Comparison of ENCODE assay signal across 11 cellular contexts in the genomic region with DNA sequence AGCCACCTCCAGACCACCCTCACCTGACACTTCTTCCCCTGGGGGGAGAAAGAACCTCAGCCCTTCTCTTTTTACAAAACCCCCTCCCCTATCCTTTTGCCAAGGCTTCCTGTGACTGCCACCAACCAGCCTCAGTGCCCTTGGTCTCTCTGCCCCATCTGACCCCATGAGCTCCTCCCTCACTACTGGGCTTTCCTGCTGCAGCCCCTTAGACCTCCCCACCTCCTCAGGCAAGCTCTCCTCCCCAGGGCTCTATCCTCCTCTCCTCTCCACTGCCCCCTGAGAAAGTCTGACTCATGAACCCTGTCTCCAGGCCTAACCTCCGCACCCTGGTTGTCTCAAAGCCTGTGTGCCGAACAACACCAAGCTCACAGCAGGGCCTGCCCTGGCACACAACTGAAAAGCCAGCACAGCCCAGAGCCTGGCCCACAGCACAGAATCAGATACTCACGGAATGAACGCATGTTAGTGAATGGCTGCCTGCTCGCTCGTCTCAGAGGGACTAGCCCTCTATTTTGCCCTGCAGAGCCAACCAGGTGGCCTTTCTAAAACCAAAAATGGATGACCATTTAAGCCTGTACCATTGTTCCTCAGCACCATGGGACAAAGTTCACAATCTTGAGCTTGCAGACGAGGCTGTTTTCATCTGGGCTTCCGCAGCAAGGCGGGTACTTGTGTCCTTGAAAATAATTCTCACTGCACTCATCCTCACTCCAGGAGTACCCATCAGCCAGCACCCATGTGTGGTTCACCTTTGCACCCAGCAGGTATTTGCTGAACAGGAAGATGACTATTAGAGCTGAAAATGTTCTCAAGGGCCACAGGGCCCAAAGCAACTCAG. TPM values are rescaled to one million over a fixed set of nuclear protein-coding genes. Genes with fewer than 3 reads are reported as not detected.
DNase-seq lines count a peak whose midpoint lies in the region; ATAC-seq and TF ChIP-seq lines count a peak whose summit lies in the region.
"Had no signal": no experiment of that assay in that cellular context is flagged by ENCODE, and none has a peak within 500 bp of the region (broad histone marks: within the 10 kb centered on the region; RNA-seq: fewer than 3 reads in every experiment).

No MANE protein-coding gene starts in this region.

- no peaks in the 10 kb centered on the region for H3K36me3 Mint-ChIP-seq in activated T-helper 17 cell treated with anti-CD3 and anti-CD28 coated beads, Interleukin-2, amount 50 U/mL, for 72 hours (ENCODE audit: low read depth)

- no peak for TF ChIP-seq CTCF in C4-2B (conservative IDR thresholded peaks at IDR 0.05)

- no peak overlapping the region for H3K27ac Mint-ChIP-seq in activated T-helper 17 cell treated with anti-CD3 and anti-CD28 coated beads, Interleukin-2, amount 50 U/mL, for 72 hours

- DNase-seq in midbrain (lab: John Stamatoyannopoulos, UW) (peak; percentile 10), NCI-H1417 treated with DMSO at 0.1 percent for 48 hours (lab: John Stamatoyannopoulos, UW) (no peak), NCI-H446 treated with DMSO at 0.1 percent for 48 hours (lab: John Stamatoyannopoulos, UW) (no peak), NCI-H2029 (lab: John Stamatoyannopoulos, UW) (no peak)
- no peak for DNase-seq in NK-92 treated with Interleukin-12 subunit alpha and Interleukin-12 subunit beta, amount 100 ng/mL, for 24 hours (lab: John Stamatoyannopoulos, UW)
- DNase-seq: WERI-Rb-1 had no signal

- peaks cover 27% of the 10 kb centered on the region for H3K27me3 Mint-ChIP-seq in activated T-helper 17 cell treated with anti-CD3 and anti-CD28 coated beads, Interleukin-2, amount 50 U/mL, for 72 hours

- no peaks in the 10 kb centered on the region for H3K9me3 Mint-ChIP-seq in activated T-helper 17 cell treated with anti-CD3 and anti-CD28 coated beads, Interleukin-2, amount 50 U/mL, for 72 hours

- peak; percentile 8 for ATAC-seq in GM21423 (IDR thresholded peaks at IDR 0.05; ENCODE audit: unreplicated experiment)
- no peak for ATAC-seq in activated T-helper 17 cell treated with anti-CD3 and anti-CD28 coated beads, Interleukin-2, amount 50 U/mL, for 72 hours (replicated peaks)

- peak overlapping the region; percentile 94 for H3K27ac ChIP-seq in C4-2B
- H3K27ac ChIP-seq: HL-60, WERI-Rb-1 had no signal

- peak overlapping the region; percentile 9 for H3K4me3 Mint-ChIP-seq in activated T-helper 17 cell treated with anti-CD3 and anti-CD28 coated beads, Interleukin-2, amount 50 U/mL, for 72 hours

- H3K4me1 Mint-ChIP-seq in activated T-helper 17 cell treated with anti-CD3 and anti-CD28 coated beads, Interleukin-2, amount 50 U/mL, for 72 hours = no peaks in the 10 kb centered on the region

RNA-seq across cellular contexts. Expression of a gene that starts 1.7 kb away (rescaled TPM):
- total RNA-seq in activated T-helper 17 cell treated with anti-CD3 and anti-CD28 coated beads, Interleukin-2, amount 50 U/mL, for 72 hours = 1 to 10 TPM; 1.1 TPM

RNA-seq across cellular contexts. Expression of a gene that starts 1.9 kb away (rescaled TPM):
- total RNA-seq in activated T-helper 17 cell treated with anti-CD3 and anti-CD28 coated beads, Interleukin-2, amount 50 U/mL, for 72 hours = 1 to 10 TPM; 1.8 to 2.6 TPM
- total RNA-seq: ascending aorta had no signal

RNA-seq across cellular contexts. Expression of a gene that starts 37.5 kb away (rescaled TPM):
- total RNA-seq in activated T-helper 17 cell treated with anti-CD3 and anti-CD28 coated beads, Interleukin-2, amount 50 U/mL, for 72 hours = 10 to 100 TPM; 26.6 to 30.8 TPM

RNA-seq across cellular contexts. Expression of a gene that starts 47.2 kb away (rescaled TPM):
- 10 to 100 TPM; 37.0 to 55.9 TPM for total RNA-seq in activated T-helper 17 cell treated with anti-CD3 and anti-CD28 coated beads, Interleukin-2, amount 50 U/mL, for 72 hours
